In genomic region chrX:150935466-150935865, GRCh38 we compare ENCODE assay signal across 15 cellular contexts. TPM values are rescaled to one million over a fixed set of nuclear protein-coding genes. Genes with fewer than 3 reads are reported as not detected.
A peak's percentile ranks its signal among the peaks of the same experiment; 100 is the strongest.
DNase-seq lines count a peak whose midpoint lies in the region; ATAC-seq and TF ChIP-seq lines count a peak whose summit lies in the region.
"Had no signal": no experiment of that assay in that cellular context is flagged by ENCODE, and none has a peak within 500 bp of the region (broad histone marks: within the 10 kb centered on the region; RNA-seq: fewer than 3 reads in every experiment).

No MANE protein-coding gene starts in this region.

- no peak overlapping the region for H3K9ac ChIP-seq in endodermal cell (ENCODE audit: extremely low read depth, low read length, poor library complexity, severe bottlenecking)
- no peak overlapping the region for H3K9ac ChIP-seq in smooth muscle cell (ENCODE audit: low read depth)

- 80 to 83% methylated on average over 2 to 7 of the region's 7 CpGs for WGBS in endodermal cell (ENCODE audit: insufficient coverage in 1 of 2, insufficient read length in 1 of 2), 2 experiments
- 73% methylated on average over 7 of the region's 7 CpGs for WGBS in smooth muscle cell (ENCODE audit: low lambda C conversion rate)

- no peaks in the 10 kb centered on the region for H3K36me3 Mint-ChIP-seq in endodermal cell (ENCODE audit: low read depth)

- no peaks in the 10 kb centered on the region for H4K20me1 ChIP-seq in smooth muscle cell (ENCODE audit: low read depth)

- H3K79me2 ChIP-seq in smooth muscle cell (ENCODE audit: low read depth), result no peaks in the 10 kb centered on the region

- no peak overlapping the region for H3K27ac ChIP-seq in endodermal cell (ENCODE audit: low read depth, low read length)
- H3K27ac ChIP-seq in smooth muscle cell (ENCODE audit: low read depth), result no peak overlapping the region
- H3K27ac ChIP-seq: brain microvascular endothelial cell, lower lobe of right lung, testis had no signal

- TF ChIP-seq CTCF in endodermal cell (conservative IDR thresholded peaks at IDR 0.05) (no peak), smooth muscle cell (IDR thresholded peaks at IDR 0.05; ENCODE audit: borderline replicate concordance, insufficient read depth, poor library complexity, severe bottlenecking) (no peak)

- H2AFZ ChIP-seq in smooth muscle cell (ENCODE audit: low read depth), result no peak overlapping the region

- DNase-seq in GM04503 (ENCODE audit: low read depth), result peak; percentile 39
- DNase-seq in NCI-H524 treated with DMSO at 0.1 percent for 48 hours (lab: John Stamatoyannopoulos, UW), result peak; percentile 71
- no peak for DNase-seq in endodermal cell
- DNase-seq in renal cortical epithelial cell (ENCODE audit: low read depth), result peak; percentile 87
- no peak for DNase-seq in smooth muscle cell (lab: John Stamatoyannopoulos, UW; ENCODE audit: unreplicated experiment)
- DNase-seq: activated CD4-positive, alpha-beta T cell treated with anti-CD3 and anti-CD28 coated beads for 48 hours; activated T-cell treated with anti-CD3 and anti-CD28 coated beads, Interleukin-2, amount 50 U/mL, for 48 hours; brain microvascular endothelial cell; COR-L47; hypothalamus; lower lobe of right lung; testis had no signal

- H3K9me3 ChIP-seq in endodermal cell (ENCODE audit: control insufficient read depth, low read length) (no peaks in the 10 kb centered on the region), smooth muscle cell (replicated peaks; ENCODE audit: low read depth) (no peaks in the 10 kb centered on the region)
- H3K9me3 ChIP-seq: lower lobe of right lung, testis had no signal

- no peaks in the 10 kb centered on the region for H3K36me3 ChIP-seq in endodermal cell (ENCODE audit: control insufficient read depth, insufficient read depth, low read length)
- no peaks in the 10 kb centered on the region for H3K36me3 ChIP-seq in smooth muscle cell (ENCODE audit: low read depth)
- H3K36me3 ChIP-seq: brain microvascular endothelial cell, lower lobe of right lung had no signal

- ATAC-seq in HG03457 (IDR thresholded peaks at IDR 0.05; ENCODE audit: unreplicated experiment) (no peak), HG02588 (IDR thresholded peaks at IDR 0.05; ENCODE audit: unreplicated experiment) (no peak)
- ATAC-seq: lower lobe of right lung had no signal

- no peak overlapping the region for H3K4me3 Mint-ChIP-seq in endodermal cell
- H3K4me3 Mint-ChIP-seq: T-helper 1 cell treated with Interleukin-12 subunit alpha and Interleukin-12 subunit beta and Interleukin-4 antibody, amounts not matched to agents 30 μg/mL and 1 μg/mL, for 36 hours had no signal

- peak overlapping the region; percentile 92 for H3K27ac Mint-ChIP-seq in endodermal cell
- H3K27ac Mint-ChIP-seq: T-helper 1 cell treated with Interleukin-12 subunit alpha and Interleukin-12 subunit beta and Interleukin-4 antibody, amounts not matched to agents 30 μg/mL and 1 μg/mL, for 36 hours had no signal

- H3K9me3 Mint-ChIP-seq in endodermal cell, result peaks cover 15% of the 10 kb centered on the region
- H3K9me3 Mint-ChIP-seq: T-helper 1 cell treated with Interleukin-12 subunit alpha and Interleukin-12 subunit beta and Interleukin-4 antibody, amounts not matched to agents 30 μg/mL and 1 μg/mL, for 36 hours had no signal

- H3K27me3 ChIP-seq in endodermal cell (ENCODE audit: control insufficient read depth, insufficient read depth, low read length, poor library complexity, severe bottlenecking) (no peaks in the 10 kb centered on the region), smooth muscle cell (ENCODE audit: low read depth) (no peaks in the 10 kb centered on the region)
- H3K27me3 ChIP-seq: brain microvascular endothelial cell, testis had no signal

- H3F3A ChIP-seq in smooth muscle cell (ENCODE audit: low read depth), result no peaks in the 10 kb centered on the region

- no peaks in the 10 kb centered on the region for H3K27me3 Mint-ChIP-seq in endodermal cell (ENCODE audit: insufficient read depth)

- no peak overlapping the region for H3K4me3 ChIP-seq in endodermal cell (ENCODE audit: low read length)
- H3K4me3 ChIP-seq in smooth muscle cell, result no peak overlapping the region
- H3K4me3 ChIP-seq: lower lobe of right lung, testis had no signal

- no peak overlapping the region for H3K4me2 ChIP-seq in smooth muscle cell

- H3K4me1 Mint-ChIP-seq in endodermal cell, result peaks cover 23% of the 10 kb centered on the region

- H3K4me1 ChIP-seq in endodermal cell (ENCODE audit: control insufficient read depth, insufficient read depth, low read length), result peaks cover 10% of the 10 kb centered on the region
- no peaks in the 10 kb centered on the region for H3K4me1 ChIP-seq in smooth muscle cell (ENCODE audit: low read depth)
- H3K4me1 ChIP-seq: lower lobe of right lung, testis had no signal

RNA-seq across cellular contexts. Expression of gene CD99L2, which starts 37.0 kb away (rescaled TPM):
- total RNA-seq in endodermal cell (10 to 100 TPM; 11.3 to 18.7 TPM), renal cortical epithelial cell (16.7 and 47.5 TPM in 2 replicates), smooth muscle cell (42.3 and 43.7 TPM in 2 replicates)
- polyA plus RNA-seq in endodermal cell (2013, experiment 1 of 2), result 39.8 TPM
- polyA plus RNA-seq in endodermal cell (2013, experiment 2 of 2), result 34.4 TPM
- 31.2 and 44.6 TPM in 2 replicates for polyA plus RNA-seq in smooth muscle cell

RNA-seq across cellular contexts. Expression of gene HMGB3, which starts 47.7 kb away (rescaled TPM):
- total RNA-seq in endodermal cell (100 to 1,000 TPM; 220 to 413 TPM), renal cortical epithelial cell (16.5 and 31.6 TPM in 2 replicates), smooth muscle cell (25.4 and 35.6 TPM in 2 replicates)
- 220 TPM for polyA plus RNA-seq in endodermal cell (2013, experiment 1 of 2)
- polyA plus RNA-seq in endodermal cell (2013, experiment 2 of 2), result 196 TPM
- polyA plus RNA-seq in smooth muscle cell, result 68.2 and 78.3 TPM in 2 replicates

Comparison
In these comparisons a context has a peak if more than half of its experiments do, and no peak if none do; other contexts are left out.
1. DNase-seq: peak in GM04503 (single experiment), NCI-H524 treated with DMSO at 0.1 percent for 48 hours (single experiment) and renal cortical epithelial cell (single experiment); none in endodermal cell (single experiment) and smooth muscle cell (single experiment).